18 cellular contexts compared by ENCODE assay signal in genomic region chr7:45711161-45711490, GRCh38.
"Had no signal": no experiment of that assay in that cellular context is flagged by ENCODE, and none has a peak within 500 bp of the region (broad histone marks: within the 10 kb centered on the region; RNA-seq: fewer than 3 reads in every experiment).

No MANE protein-coding gene starts in this region.

- H3K9ac ChIP-seq: parathyroid adenoma had no signal

- H3K9me3 ChIP-seq: heart left ventricle, left ventricle myocardium inferior, lower lobe of right lung, psoas muscle, testis, transverse colon had no signal

- H3K27ac ChIP-seq: dorsolateral prefrontal cortex, heart left ventricle, lower lobe of right lung, parathyroid adenoma, psoas muscle, testis, transverse colon had no signal

- H3K36me3 ChIP-seq: left ventricle myocardium inferior, lower lobe of right lung, transverse colon had no signal

- H3K27me3 ChIP-seq: dorsolateral prefrontal cortex, heart left ventricle, testis, transverse colon had no signal

- H3K4me1 ChIP-seq: lower lobe of right lung, parathyroid adenoma, psoas muscle, testis, transverse colon had no signal

- H3K79me2 ChIP-seq: parathyroid adenoma had no signal

- H2AFZ ChIP-seq: parathyroid adenoma had no signal

- FAIRE-seq: islet of Langerhans had no signal

- ATAC-seq: heart left ventricle; lower lobe of right lung; psoas muscle; sciatic nerve; stimulated activated naive B cell treated with anti-CD40 and anti-IgM and Interleukin-4, amounts not matched to agents 10 μg/mL and 1 μg/mL and 100 μg/mL, for 72 hours; stimulated activated naive CD8-positive, alpha-beta T cell treated with anti-CD3 and anti-CD28 coated beads, Interleukin-15, amount 100 ng/mL, for 72 hours had no signal

- H3K4me3 ChIP-seq: dorsolateral prefrontal cortex, heart left ventricle, left ventricle myocardium inferior, lower lobe of right lung, psoas muscle, testis, transverse colon had no signal

- DNase-seq: cortex of kidney; effector CD8-positive, alpha-beta T cell; hippocampal formation; left ventricle myocardium inferior; lower lobe of right lung; naive B cell; psoas muscle; stimulated activated CD4-positive, alpha-beta T cell treated with anti-CD3 and anti-CD28 coated beads, Interleukin-2, amount 100 ng/mL, for 24 hours; stimulated activated CD4-positive, alpha-beta T cell treated with anti-CD3 and anti-CD28 coated beads, Interleukin-4, amount 100 ng/mL, for 4 hours; stimulated activated naive B cell treated with anti-CD40 and anti-IgM and Interleukin-4, amounts not matched to agents 10 μg/mL and 1 μg/mL and 100 μg/mL, for 72 hours; stimulated activated naive CD8-positive, alpha-beta T cell treated with anti-CD3 and anti-CD28 coated beads, Interleukin-15, amount 100 ng/mL, for 72 hours; transverse colon had no signal
